Comparison of ENCODE assay signal across 8 cellular contexts in the genomic region with DNA sequence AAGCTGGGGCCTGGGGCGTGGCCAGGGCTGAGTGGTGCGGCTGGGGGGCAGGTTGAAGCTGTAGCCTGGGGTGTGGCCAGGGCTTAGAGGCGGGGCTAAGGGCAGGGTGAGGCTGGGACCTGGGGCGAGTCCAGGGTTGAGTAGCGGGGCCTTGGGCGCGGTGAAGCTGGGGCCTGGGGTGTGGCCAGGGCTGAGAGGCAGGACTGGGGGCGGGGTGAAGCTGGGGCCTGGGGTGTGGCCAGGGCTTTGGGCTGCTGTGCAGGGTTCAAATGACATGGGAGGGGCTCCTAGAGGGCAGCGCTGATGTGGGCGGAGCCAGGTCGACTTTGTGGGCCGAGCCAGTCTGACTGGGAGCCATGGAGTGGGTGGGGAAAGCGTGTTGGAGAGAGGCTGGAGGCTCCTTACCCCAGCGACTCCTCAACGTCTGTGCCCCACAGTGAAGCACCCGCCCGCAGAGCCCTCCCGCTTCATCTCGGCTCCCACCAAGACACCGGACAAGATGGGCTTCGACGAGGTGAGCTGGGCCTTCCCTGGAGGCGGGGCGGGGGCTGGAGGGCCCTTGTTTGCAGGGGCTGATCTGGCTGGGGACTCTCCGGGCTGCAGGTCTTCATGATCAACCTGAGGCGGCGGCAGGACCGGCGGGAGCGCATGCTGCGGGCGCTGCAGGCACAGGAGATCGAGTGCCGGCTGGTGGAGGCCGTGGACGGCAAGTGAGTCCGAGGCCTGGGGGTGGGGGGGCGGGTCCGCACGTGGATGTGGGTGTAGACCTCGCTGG. TPM values are rescaled to one million over a fixed set of nuclear protein-coding genes. Genes with fewer than 3 reads are reported as not detected.
DNase-seq lines count a peak whose midpoint lies in the region; ATAC-seq and TF ChIP-seq lines count a peak whose summit lies in the region.

No MANE protein-coding gene starts in this region.

- 61 to 68% methylated on average over 28 to 38 of the region's 41 CpGs for WGBS in testis, 2 donors

- H3K27ac Mint-ChIP-seq in activated T-cell treated with anti-CD3 and anti-CD28 coated beads, Interleukin-2, amount 50 U/mL, for 72 hours, result no peak overlapping the region
- H3K27ac Mint-ChIP-seq in activated T-cell treated with anti-CD3 and anti-CD28 coated beads, Interleukin-2, amount 50 U/mL, for 24 hours, result no peak overlapping the region

- H3K4me3 ChIP-seq in Peyer's patch (no peak overlapping the region), testis (peak overlapping the region in 1 of 2 donors; percentile 1), ascending aorta (no peak overlapping the region)

- TF ChIP-seq CTCF in Peyer's patch (IDR thresholded peaks at IDR 0.05) (no peak), foreskin keratinocyte (conservative IDR thresholded peaks at IDR 0.05) (no peak), testis (IDR thresholded peaks at IDR 0.05) (no peak), ascending aorta (IDR thresholded peaks at IDR 0.05) (no peak)

- DNase-seq in activated T-cell treated with anti-CD3 and anti-CD28 coated beads, Interleukin-2, amount 50 U/mL, for 72 hours, result peak; percentile 17 to 22
- no peak for DNase-seq in activated T-cell treated with anti-CD3 and anti-CD28 coated beads, Interleukin-2, amount 50 U/mL, for 24 hours
- peak in 2 of 3 donors; percentile 69 to 86 for DNase-seq in Peyer's patch
- peak in 1 of 2 donors; percentile 66 for DNase-seq in foreskin keratinocyte
- peak; percentile 60 for DNase-seq in testis
- no peak for DNase-seq in ascending aorta (ENCODE audit: low spot score in 2 of 2)

- intact Hi-C loops in testis (cut with DNase I; ENCODE audit: low total_unique reads) (no loop called here), ascending aorta (cut with DNase I) (no loop called here)

- ATAC-seq in activated T-cell treated with anti-CD3 and anti-CD28 coated beads, Interleukin-2, amount 50 U/mL, for 72 hours (replicated peaks in 1 of 2), result peak; percentile 43 to 45
- peak; percentile 59 for ATAC-seq in foreskin keratinocyte
- ATAC-seq in activated CD4-positive, CD25-positive, alpha-beta regulatory T cell treated with anti-CD3 and anti-CD28 coated beads, Interleukin-2, amount 50 U/mL, for 24 hours, result no peak
- ATAC-seq in HG02763 (IDR thresholded peaks at IDR 0.05; ENCODE audit: unreplicated experiment), result no peak

- no peaks in the 10 kb centered on the region for H3K27me3 Mint-ChIP-seq in activated T-cell treated with anti-CD3 and anti-CD28 coated beads, Interleukin-2, amount 50 U/mL, for 72 hours (ENCODE audit: low read depth)
- no peaks in the 10 kb centered on the region for H3K27me3 Mint-ChIP-seq in activated T-cell treated with anti-CD3 and anti-CD28 coated beads, Interleukin-2, amount 50 U/mL, for 24 hours

- H3K9me3 ChIP-seq in Peyer's patch (no peaks in the 10 kb centered on the region), testis (no peaks in the 10 kb centered on the region), ascending aorta (no peaks in the 10 kb centered on the region)

- no peaks in the 10 kb centered on the region for H3K9me3 Mint-ChIP-seq in activated T-cell treated with anti-CD3 and anti-CD28 coated beads, Interleukin-2, amount 50 U/mL, for 72 hours
- no peaks in the 10 kb centered on the region for H3K9me3 Mint-ChIP-seq in activated T-cell treated with anti-CD3 and anti-CD28 coated beads, Interleukin-2, amount 50 U/mL, for 24 hours

- H3K4me1 Mint-ChIP-seq in activated T-cell treated with anti-CD3 and anti-CD28 coated beads, Interleukin-2, amount 50 U/mL, for 72 hours (ENCODE audit: low read depth), result peaks cover 5% of the 10 kb centered on the region
- peaks cover 2% of the 10 kb centered on the region for H3K4me1 Mint-ChIP-seq in activated T-cell treated with anti-CD3 and anti-CD28 coated beads, Interleukin-2, amount 50 U/mL, for 24 hours (ENCODE audit: low read depth)

- H3K27ac ChIP-seq in Peyer's patch, result peak overlapping the region in 1 of 4 donors; percentile 6
- no peak overlapping the region for H3K27ac ChIP-seq in foreskin keratinocyte
- H3K27ac ChIP-seq in testis, result no peak overlapping the region
- no peak overlapping the region for H3K27ac ChIP-seq in ascending aorta

- H3K4me1 ChIP-seq in Peyer's patch, result no peaks in the 10 kb centered on the region
- H3K4me1 ChIP-seq in foreskin keratinocyte, result peaks cover 4% of the 10 kb centered on the region
- no peaks in the 10 kb centered on the region for H3K4me1 ChIP-seq in testis
- H3K4me1 ChIP-seq in ascending aorta, result no peaks in the 10 kb centered on the region

- peaks cover 3 to 14% of the 10 kb centered on the region in 2 donors for H3K36me3 Mint-ChIP-seq in activated T-cell treated with anti-CD3 and anti-CD28 coated beads, Interleukin-2, amount 50 U/mL, for 72 hours (ENCODE audit: insufficient read depth in 2 of 2)
- H3K36me3 Mint-ChIP-seq in activated T-cell treated with anti-CD3 and anti-CD28 coated beads, Interleukin-2, amount 50 U/mL, for 24 hours (ENCODE audit: low read depth), result peaks cover 88% of the 10 kb centered on the region

- H3K4me3 Mint-ChIP-seq in activated T-cell treated with anti-CD3 and anti-CD28 coated beads, Interleukin-2, amount 50 U/mL, for 72 hours, result no peak overlapping the region
- no peak overlapping the region for H3K4me3 Mint-ChIP-seq in activated T-cell treated with anti-CD3 and anti-CD28 coated beads, Interleukin-2, amount 50 U/mL, for 24 hours

- peaks cover 0 to 49% (median 0%) of the 10 kb centered on the region in 3 donors for H3K36me3 ChIP-seq in Peyer's patch
- no peaks in the 10 kb centered on the region for H3K36me3 ChIP-seq in testis (ENCODE audit: low read depth, missing control alignments)
- H3K36me3 ChIP-seq in ascending aorta, result peaks cover 49 to 55% of the 10 kb centered on the region in 2 donors

- no peaks in the 10 kb centered on the region for H3K27me3 ChIP-seq in Peyer's patch
- no peaks in the 10 kb centered on the region for H3K27me3 ChIP-seq in foreskin keratinocyte
- H3K27me3 ChIP-seq in testis, result no peaks in the 10 kb centered on the region
- no peaks in the 10 kb centered on the region for H3K27me3 ChIP-seq in ascending aorta

- TF ChIP-seq POLR2A in Peyer's patch (IDR thresholded peaks at IDR 0.05), result no peak
- no peak for TF ChIP-seq POLR2A in testis (IDR thresholded peaks at IDR 0.05)

RNA-seq across cellular contexts. Expression of gene COLGALT1, which starts 21.5 kb away (rescaled TPM):
- total RNA-seq in activated T-cell treated with anti-CD3 and anti-CD28 coated beads, Interleukin-2, amount 50 U/mL, for 72 hours, result 10 to 100 TPM; 38.3 to 46.3 TPM
- total RNA-seq in Peyer's patch (10 to 100 TPM; 24.7 to 79.2 (median 48.9) TPM), foreskin keratinocyte (91.1 and 94.4 TPM in 2 replicates), testis (10 to 100 TPM; 70.3 to 94.5 TPM), ascending aorta (95.4 TPM)
- polyA plus RNA-seq in foreskin keratinocyte (72.9 and 73.1 TPM in 2 replicates), testis (ENCODE audit: insufficient read depth, low read depth, low replicate concordance) (52.0 TPM)

Comparison
In these comparisons a context has a peak if more than half of its experiments do, and no peak if none do; other contexts are left out.
1. DNase-seq: peak in activated T-cell treated with anti-CD3 and anti-CD28 coated beads, Interleukin-2, amount 50 U/mL, for 72 hours (2 of 2), Peyer's patch (2 of 3) and testis (single experiment); none in activated T-cell treated with anti-CD3 and anti-CD28 coated beads, Interleukin-2, amount 50 U/mL, for 24 hours (single experiment) and ascending aorta (0 of 2).
2. ATAC-seq: peak in activated T-cell treated with anti-CD3 and anti-CD28 coated beads, Interleukin-2, amount 50 U/mL, for 72 hours (2 of 2) and foreskin keratinocyte (single experiment); none in activated CD4-positive, CD25-positive, alpha-beta regulatory T cell treated with anti-CD3 and anti-CD28 coated beads, Interleukin-2, amount 50 U/mL, for 24 hours (0 of 2) and HG02763 (single experiment).